1 cellular context compared by ENCODE assay signal in genomic region chr10:72694476-72695369, GRCh38.
TF ChIP-seq lines count a peak whose summit lies in the region.

No MANE protein-coding gene starts in this region.

TF ChIP-seq in GM23338, 12 proteins besides CTCF, POLR2A, EP300 and RAD21 (continued from another document):
- no peak for TF ChIP-seq EZH2 (IDR thresholded peaks at IDR 0.05; ENCODE audit: low read depth, unreplicated experiment)
- no peak for TF ChIP-seq ZNF114 (CRISPR knock-in tag; IDR thresholded peaks at IDR 0.05)
- no peak for TF ChIP-seq REST (IDR thresholded peaks at IDR 0.05; ENCODE audit: unreplicated experiment)
- TF ChIP-seq STAT1 (IDR thresholded peaks at IDR 0.05; ENCODE audit: unreplicated experiment) = no peak
- no peak for TF ChIP-seq NANOG (IDR thresholded peaks at IDR 0.05; ENCODE audit: borderline replicate concordance)
- no peak for TF ChIP-seq ZNF331 (CRISPR knock-in tag; IDR thresholded peaks at IDR 0.05; ENCODE audit: low read depth)
- TF ChIP-seq POLR2AphosphoS5 (IDR thresholded peaks at IDR 0.05; ENCODE audit: low read depth) = no peak
